In genomic region chr10:3746634-3747033, GRCh38 we compare ENCODE assay signal across 17 cellular contexts.
"Had no signal": no experiment of that assay in that cellular context is flagged by ENCODE, and none has a peak within 500 bp of the region (broad histone marks: within the 10 kb centered on the region; RNA-seq: fewer than 3 reads in every experiment).

No MANE protein-coding gene starts in this region.

- H3K36me3 ChIP-seq: adrenal gland, transverse colon had no signal

- H3K4me3 ChIP-seq: adrenal gland, transverse colon had no signal

- DNase-seq: activated CD4-positive, alpha-beta T cell treated with anti-CD3 and anti-CD28 coated beads, Interleukin-2, amount 50 U/mL, for 1 hour; activated gamma-delta T cell treated with Interleukin-2 at 50 U/mL for 16 hours; adrenal gland; effector memory CD8-positive, alpha-beta T cell; foreskin melanocyte; naive thymus-derived CD8-positive, alpha-beta T cell; stimulated activated CD4-positive, alpha-beta T cell treated with anti-CD3 and anti-CD28 coated beads, Interleukin-12 subunit alpha, Interleukin-12 subunit beta, amount 100 ng/mL, for 4 hours; stimulated activated CD4-positive, alpha-beta T cell treated with anti-CD3 and anti-CD28 coated beads, Interleukin-1b, Interleukin-23, amount 100 ng/mL, for 48 hours; stimulated activated CD8-positive, alpha-beta memory T cell treated with anti-CD3 and anti-CD28 coated beads, Interleukin-4, amount 100 ng/mL, for 48 hours; stimulated activated naive CD4-positive, alpha-beta T cell; substantia nigra; T-cell; T-helper 9 cell; transverse colon had no signal

- H3K36me3 Mint-ChIP-seq: activated naive CD4-positive, alpha-beta T cell treated with anti-CD3 and anti-CD28 coated beads, Interleukin-2, amount 50 U/mL, for 72 hours; naive thymus-derived CD8-positive, alpha-beta T cell; T-cell had no signal

- H3K27me3 Mint-ChIP-seq: effector memory CD8-positive, alpha-beta T cell; T-cell had no signal

- H3K27me3 ChIP-seq: adrenal gland, transverse colon had no signal

- H3K27ac ChIP-seq: transverse colon had no signal

- H3K9me3 ChIP-seq: adrenal gland, transverse colon had no signal

- ATAC-seq: activated CD4-positive, CD25-positive, alpha-beta regulatory T cell treated with anti-CD3 and anti-CD28 coated beads, Interleukin-2, amount 50 U/mL, for 24 hours; activated naive CD4-positive, alpha-beta T cell treated with anti-CD3 and anti-CD28 coated beads, Interleukin-2, amount 50 U/mL, for 72 hours; effector memory CD8-positive, alpha-beta T cell; naive thymus-derived CD8-positive, alpha-beta T cell; SK-N-SH treated with all-trans-retinoic acid at 6 μM for 48 hours; T-cell had no signal

- H3K4me3 Mint-ChIP-seq: effector memory CD8-positive, alpha-beta T cell; naive thymus-derived CD8-positive, alpha-beta T cell; T-cell had no signal

- H3K9me3 Mint-ChIP-seq: activated naive CD4-positive, alpha-beta T cell treated with anti-CD3 and anti-CD28 coated beads, Interleukin-2, amount 50 U/mL, for 72 hours; effector memory CD8-positive, alpha-beta T cell; naive thymus-derived CD8-positive, alpha-beta T cell; T-cell had no signal

- H3K27ac Mint-ChIP-seq: naive thymus-derived CD8-positive, alpha-beta T cell; T-cell had no signal
